In genomic region chr3:122754867-122755835, GRCh38 we compare ENCODE assay signal across 1 cellular context.
TF ChIP-seq lines count a peak whose summit lies in the region.

No MANE protein-coding gene starts in this region.

TF ChIP-seq in HepG2, 621 proteins besides CTCF, POLR2A, EP300 and RAD21:
- TF ChIP-seq FOXC1 (CRISPR knock-in tag; IDR thresholded peaks at IDR 0.05; ENCODE audit: borderline replicate concordance), result no peak
- TF ChIP-seq HBP1 (CRISPR knock-in tag; IDR thresholded peaks at IDR 0.05; ENCODE audit: low read depth), result 0 out of 2 replicates have a peak, but pooled peaks have one; percentile 47
- TF ChIP-seq STAG1 (CRISPR knock-in tag; IDR thresholded peaks at IDR 0.05), result peak; percentile 82
- TF ChIP-seq TEAD3 (CRISPR knock-in tag; optimal IDR thresholded peaks at IDR 0.05; ENCODE audit: borderline replicate concordance), result peak; percentile 13
- TF ChIP-seq ELF3 (CRISPR knock-in tag; IDR thresholded peaks at IDR 0.05), result peak; percentile 49; the same call in 1 of the 2 replicates
- 0 out of 2 replicates have a peak, but pooled peaks have one; percentile 13 for TF ChIP-seq THAP11 (CRISPR knock-in tag; IDR thresholded peaks at IDR 0.05)
- no peak for TF ChIP-seq ZKSCAN1 (IDR thresholded peaks at IDR 0.05; ENCODE audit: low read length)
- peak; percentile 73 for TF ChIP-seq SMC3 (IDR thresholded peaks at IDR 0.05; ENCODE audit: low read length)
- peak; percentile 22 for TF ChIP-seq XRCC5 (optimal IDR thresholded peaks at IDR 0.05; ENCODE audit: low read length)
